ENCODE assay signal across 13 cellular contexts in the genomic region with DNA sequence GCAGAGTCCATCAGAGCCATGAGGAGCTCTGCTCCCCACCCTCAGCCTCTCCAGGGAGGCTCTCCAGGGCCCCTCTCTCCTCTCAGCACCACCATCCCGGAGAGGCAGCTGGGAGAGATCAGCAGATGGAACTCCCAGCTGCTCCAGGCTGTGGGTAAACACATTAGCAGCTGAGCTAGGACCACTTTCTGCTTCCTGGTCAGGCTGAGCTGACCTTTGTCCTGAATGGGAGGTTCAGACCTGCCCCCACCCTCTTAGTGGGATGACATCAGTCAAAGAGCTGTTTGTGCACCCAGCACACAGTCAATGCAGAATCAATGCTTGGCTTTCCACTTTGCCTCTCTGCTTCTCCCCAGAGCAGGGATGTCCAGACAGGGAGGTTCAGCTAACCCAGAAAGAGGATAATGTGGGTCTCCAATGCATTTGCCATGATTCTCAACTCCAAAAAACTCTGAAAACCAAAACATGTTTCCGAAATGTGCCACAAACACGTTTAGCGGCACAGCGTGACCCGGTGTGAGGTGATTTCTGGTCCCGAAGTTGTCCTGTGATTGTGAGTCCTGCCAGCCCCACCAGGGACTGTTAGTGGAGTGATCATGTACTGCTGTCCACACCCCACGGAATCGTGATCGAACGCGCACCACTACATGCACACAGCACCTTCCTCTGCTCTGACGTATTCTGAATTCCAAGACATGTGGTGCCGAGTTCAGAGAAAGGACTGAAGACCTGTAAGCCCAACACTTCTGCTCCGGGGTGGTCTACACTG. TPM values are rescaled to one million over a fixed set of nuclear protein-coding genes. Genes with fewer than 3 reads are reported as not detected.
DNase-seq lines count a peak whose midpoint lies in the region; ATAC-seq lines count a peak whose summit lies in the region.
"Had no signal": no experiment of that assay in that cellular context is flagged by ENCODE, and none has a peak within 500 bp of the region (broad histone marks: within the 10 kb centered on the region; RNA-seq: fewer than 3 reads in every experiment).

No MANE protein-coding gene starts in this region.

- ATAC-seq in left colon (peak; percentile 96), HG03460 (IDR thresholded peaks at IDR 0.05; ENCODE audit: unreplicated experiment) (no peak)

- peak overlapping the region; percentile 99 for H3K27ac ChIP-seq in temporal lobe (ENCODE audit: low read depth, low read length)
- H3K27ac ChIP-seq: adrenal gland had no signal

- intact Hi-C loops in left colon (cut with DNase I, micrococcal nuclease) = no loop called here

- DNase-seq in NCI-H1694 (lab: John Stamatoyannopoulos, UW) (peak; percentile 75), SHP77 treated with DMSO at 0.1 percent for 48 hours (lab: John Stamatoyannopoulos, UW) (peak; percentile 89), left colon (peak; percentile 56 to 76), 8988T (no peak)
- DNase-seq in activated naive CD4-positive, alpha-beta T cell treated with anti-CD3 and anti-CD28 coated beads, Interleukin-2, amount 50 U/mL, for 16 hours = no peak
- DNase-seq: adrenal gland; DMS79; KG1; stimulated activated CD4-positive, alpha-beta T cell treated with anti-CD3 and anti-CD28 coated beads, Interleukin-4, amount 100 ng/mL, for 1 hour; T1000 had no signal

RNA-seq across cellular contexts. Expression of gene GPR142, which starts 6.7 kb away (rescaled TPM):
- total RNA-seq in left colon (under 1 TPM in 1 of 2 donors, not detected in 1; 0.31 TPM), temporal lobe (not detected)
- total RNA-seq: adrenal gland had no signal

RNA-seq across cellular contexts. Expression of gene BTBD17, which starts 12.4 kb away (rescaled TPM):
- total RNA-seq in left colon = under 1 TPM in 1 of 2 donors, not detected in 1; 0.24 TPM
- total RNA-seq in temporal lobe = 4.4 TPM
- total RNA-seq: subcutaneous adipose tissue had no signal

RNA-seq across cellular contexts. Expression of gene KIF19, which starts 48.0 kb away (rescaled TPM):
- total RNA-seq in left colon (1 to 10 TPM; 2.1 to 3.5 TPM), temporal lobe (under 0.01 TPM)

RNA-seq across cellular contexts. Expression of gene GPRC5C, which starts 57.9 kb away (rescaled TPM):
- total RNA-seq in left colon (100 to 1,000 TPM; 155 to 161 TPM), temporal lobe (4.2 TPM)

Comparison
In these comparisons a context has a peak if more than half of its experiments do, and no peak if none do; other contexts are left out.
1. DNase-seq: peak in NCI-H1694 (single experiment), SHP77 treated with DMSO at 0.1 percent for 48 hours (single experiment) and left colon (2 of 2); none in 8988T (single experiment) and activated naive CD4-positive, alpha-beta T cell treated with anti-CD3 and anti-CD28 coated beads, Interleukin-2, amount 50 U/mL, for 16 hours (single experiment).